In genomic region chr2:73628493-73628892, GRCh38 we compare ENCODE assay signal across 12 cellular contexts. TPM values are rescaled to one million over a fixed set of nuclear protein-coding genes. Genes with fewer than 3 reads are reported as not detected.
DNase-seq lines count a peak whose midpoint lies in the region; ATAC-seq lines count a peak whose summit lies in the region.
"Not testable (repeated sequence)": the region's sequence is repeated elsewhere in the genome, so short reads cannot be mapped to it uniquely, and the experiment has no call there.
"Had no signal": no experiment of that assay in that cellular context is flagged by ENCODE, and none has a peak within 500 bp of the region (broad histone marks: within the 10 kb centered on the region; RNA-seq: fewer than 3 reads in every experiment).

No MANE protein-coding gene starts in this region.

- not testable (repeated sequence) for H3K27ac Mint-ChIP-seq in activated T-cell treated with anti-CD3 and anti-CD28 coated beads, Interleukin-2, amount 50 U/mL, for 72 hours

- H3K4me3 Mint-ChIP-seq in activated T-cell treated with anti-CD3 and anti-CD28 coated beads, Interleukin-2, amount 50 U/mL, for 72 hours: not testable (repeated sequence)

- H3K27me3 Mint-ChIP-seq in activated T-cell treated with anti-CD3 and anti-CD28 coated beads, Interleukin-2, amount 50 U/mL, for 72 hours (ENCODE audit: low read depth): not testable (repeated sequence)

- not testable (repeated sequence) for H3K9me3 Mint-ChIP-seq in activated T-cell treated with anti-CD3 and anti-CD28 coated beads, Interleukin-2, amount 50 U/mL, for 72 hours

- H3K4me1 Mint-ChIP-seq in activated T-cell treated with anti-CD3 and anti-CD28 coated beads, Interleukin-2, amount 50 U/mL, for 72 hours (ENCODE audit: low read depth): not testable (repeated sequence)

- not testable (repeated sequence) for H3K36me3 Mint-ChIP-seq in activated T-cell treated with anti-CD3 and anti-CD28 coated beads, Interleukin-2, amount 50 U/mL, for 72 hours (ENCODE audit: insufficient read depth in 2 of 2)

- not testable (repeated sequence) for DNase-seq in activated T-cell treated with anti-CD3 and anti-CD28 coated beads, Interleukin-2, amount 50 U/mL, for 72 hours

- ATAC-seq in GM18519 (IDR thresholded peaks at IDR 0.05; ENCODE audit: low FRiP score, unreplicated experiment) (peak; percentile 71), GM19025 (IDR thresholded peaks at IDR 0.05; ENCODE audit: low read depth, unreplicated experiment) (peak; percentile 45), GM21447 (IDR thresholded peaks at IDR 0.05; ENCODE audit: unreplicated experiment) (peak; percentile 57), HG02623 (IDR thresholded peaks at IDR 0.05; ENCODE audit: unreplicated experiment) (peak; percentile 38), HG02973 (IDR thresholded peaks at IDR 0.05; ENCODE audit: unreplicated experiment) (peak; percentile 60), HG03432 (IDR thresholded peaks at IDR 0.05; ENCODE audit: unreplicated experiment) (peak; percentile 66)
- peak; percentile 29 to 43 for ATAC-seq in activated T-cell treated with anti-CD3 and anti-CD28 coated beads, Interleukin-2, amount 50 U/mL, for 72 hours (replicated peaks in 1 of 2)

RNA-seq across cellular contexts. Expression of gene NAT8, which starts 13.7 kb away (rescaled TPM):
- total RNA-seq in activated T-cell treated with anti-CD3 and anti-CD28 coated beads, Interleukin-2, amount 50 U/mL, for 72 hours: not detected
- total RNA-seq: CD4-positive, CD25-positive, alpha-beta regulatory T cell; H9; K562; Right ventricle myocardium inferior; T-cell had no signal
